ENCODE assay signal across 10 cellular contexts in the genomic region with DNA sequence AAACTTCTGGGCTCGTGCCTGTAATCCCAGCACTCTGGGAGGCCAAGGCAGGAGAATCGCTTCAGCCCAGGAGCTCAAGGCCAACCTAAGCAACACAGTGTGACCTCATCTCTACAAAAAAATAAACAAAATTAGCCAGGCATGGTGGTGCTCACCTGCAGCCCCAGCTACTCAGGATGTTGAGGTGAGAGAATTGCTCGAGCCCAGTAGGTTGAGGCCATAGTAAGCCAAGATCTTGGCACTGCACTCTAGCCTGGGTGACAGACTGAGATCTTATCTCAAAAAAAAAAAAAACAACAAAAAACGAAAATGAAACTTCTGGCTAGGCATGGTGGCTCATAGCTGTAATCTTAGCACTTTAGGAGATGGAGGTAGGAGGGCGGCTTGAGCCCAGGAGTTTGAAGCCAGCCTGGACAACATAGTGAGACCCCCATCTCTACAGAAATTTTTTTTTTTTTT. TPM values are rescaled to one million over a fixed set of nuclear protein-coding genes. Genes with fewer than 3 reads are reported as not detected.
DNase-seq lines count a peak whose midpoint lies in the region; ATAC-seq and TF ChIP-seq lines count a peak whose summit lies in the region.
"Had no signal": no experiment of that assay in that cellular context is flagged by ENCODE, and none has a peak within 500 bp of the region (broad histone marks: within the 10 kb centered on the region; RNA-seq: fewer than 3 reads in every experiment).

No MANE protein-coding gene starts in this region.

- in situ Hi-C loops in GM23248 (cut with MboI) = no loop called here

- no peaks in the 10 kb centered on the region for H3K9me3 ChIP-seq in CD8-positive, alpha-beta T cell (ENCODE audit: low read length)
- no peaks in the 10 kb centered on the region for H3K9me3 ChIP-seq in GM23248 (ENCODE audit: low read depth)
- H3K9me3 ChIP-seq: colonic mucosa had no signal

- peak overlapping the region; percentile 39 for H3K27ac ChIP-seq in CD8-positive, alpha-beta T cell (ENCODE audit: low read depth, low read length)
- H3K27ac ChIP-seq in GM23248 = no peak overlapping the region
- H3K27ac ChIP-seq in dorsolateral prefrontal cortex = no peak overlapping the region
- H3K27ac ChIP-seq: BLaER1, colonic mucosa had no signal

- H3K9me2 ChIP-seq in GM23248 (ENCODE audit: insufficient read depth) = no peaks in the 10 kb centered on the region

- no peaks in the 10 kb centered on the region for H3K27me3 ChIP-seq in CD8-positive, alpha-beta T cell (ENCODE audit: insufficient read depth, low read length)
- H3K27me3 ChIP-seq in GM23248 (replicated peaks; ENCODE audit: insufficient read depth) (no peaks in the 10 kb centered on the region), dorsolateral prefrontal cortex (no peaks in the 10 kb centered on the region)
- H3K27me3 ChIP-seq: BLaER1, colonic mucosa had no signal

- peaks cover 20% of the 10 kb centered on the region for H3K36me3 Mint-ChIP-seq in CD8-positive, alpha-beta T cell
- peaks cover 30% of the 10 kb centered on the region for H3K36me3 Mint-ChIP-seq in activated CD4-positive, alpha-beta T cell treated with anti-CD3 and anti-CD28 coated beads, Interleukin-2, amount 10 ng/mL, durations not matched to agents 7 days and 5 days (ENCODE audit: low read depth)

- H4K20me1 ChIP-seq in GM23248 (ENCODE audit: insufficient read depth) = no peaks in the 10 kb centered on the region

- no peak overlapping the region for H2AFZ ChIP-seq in GM23248

- peak overlapping the region; percentile 54 for H3K4me3 Mint-ChIP-seq in CD8-positive, alpha-beta T cell
- H3K4me3 Mint-ChIP-seq in activated CD4-positive, alpha-beta T cell treated with anti-CD3 and anti-CD28 coated beads, Interleukin-2, amount 10 ng/mL, durations not matched to agents 7 days and 5 days = peak overlapping the region; percentile 22

- POLR2A ChIA-PET in CD8-positive, alpha-beta T cell (lab: Charles Lee) = interaction anchor here (0.6 to 1.3 kb wide), 5 partner anchors 41 to 186 kb away, joined by 3 to 4 read pairs (median 3); no protein-coding TSS in a partner anchor
- POLR2A ChIA-PET in activated CD4-positive, alpha-beta T cell treated with anti-CD3 and anti-CD28 coated beads, Interleukin-2, amount 10 ng/mL, durations not matched to agents 7 days and 5 days (lab: Charles Lee) = interaction anchor here (0.6 to 0.7 kb wide), 2 partner anchors 37 to 1736 kb away, joined by 3 read pairs; no protein-coding TSS in a partner anchor

- no peak overlapping the region for H3K4me3 ChIP-seq in CD8-positive, alpha-beta T cell (ENCODE audit: low read depth, low read length)
- H3K4me3 ChIP-seq in GM23248 (no peak overlapping the region), dorsolateral prefrontal cortex (no peak overlapping the region)
- H3K4me3 ChIP-seq: BLaER1, colonic mucosa had no signal

- 0 out of 2 replicates have a peak, but pooled peaks cover 2% of the 10 kb centered on the region for H3F3A ChIP-seq in GM23248 (ENCODE audit: insufficient read depth)

- peak overlapping the region; percentile 92 for H3K27ac Mint-ChIP-seq in CD8-positive, alpha-beta T cell
- H3K27ac Mint-ChIP-seq in activated CD4-positive, alpha-beta T cell treated with anti-CD3 and anti-CD28 coated beads, Interleukin-2, amount 10 ng/mL, durations not matched to agents 7 days and 5 days = peak overlapping the region; percentile 91

- no peak for TF ChIP-seq POLR2A in erythroblast (IDR thresholded peaks at IDR 0.05; ENCODE audit: low read length)

- CTCF ChIA-PET in CD8-positive, alpha-beta T cell (lab: Charles Lee) = interaction anchor here (1.2 to 1.5 kb wide), 2 partner anchors 11 to 135 kb away, joined by 4 to 12 read pairs; no protein-coding TSS in a partner anchor
- CTCF ChIA-PET in activated CD4-positive, alpha-beta T cell treated with anti-CD3 and anti-CD28 coated beads, Interleukin-2, amount 10 ng/mL, durations not matched to agents 7 days and 5 days (lab: Charles Lee) = interaction anchor here (0.5 to 3.4 kb wide), 7 partner anchors 11 to 152 kb away, joined by 3 to 20 read pairs (median 4); no protein-coding TSS in a partner anchor

- no peak overlapping the region for H3K9ac ChIP-seq in GM23248
- H3K9ac ChIP-seq: BLaER1 had no signal

- H3K4me1 Mint-ChIP-seq in CD8-positive, alpha-beta T cell (ENCODE audit: low read depth) = peaks cover 29% of the 10 kb centered on the region
- peaks cover 49% of the 10 kb centered on the region for H3K4me1 Mint-ChIP-seq in activated CD4-positive, alpha-beta T cell treated with anti-CD3 and anti-CD28 coated beads, Interleukin-2, amount 10 ng/mL, durations not matched to agents 7 days and 5 days

- DNase-seq in CD8-positive, alpha-beta T cell = peak; percentile 29 to 78 (median 42)
- peak; percentile 80 for DNase-seq in activated CD4-positive, alpha-beta T cell treated with anti-CD3 and anti-CD28 coated beads, Interleukin-2, amount 10 ng/mL, durations not matched to agents 7 days and 5 days
- DNase-seq in erythroblast (lab: John Stamatoyannopoulos, UW) = peak; percentile 78 to 79
- DNase-seq in GM23248 = no peak
- DNase-seq in NCI-H748 (lab: John Stamatoyannopoulos, UW; ENCODE audit: unreplicated experiment) = no peak
- no peak for DNase-seq in NCI-H526 (lab: John Stamatoyannopoulos, UW)
- DNase-seq in dorsolateral prefrontal cortex = no peak
- DNase-seq: colonic mucosa had no signal

- peaks cover 11% of the 10 kb centered on the region for H3K4me1 ChIP-seq in CD8-positive, alpha-beta T cell (ENCODE audit: insufficient read depth, low read length)
- H3K4me1 ChIP-seq in GM23248 (ENCODE audit: insufficient read depth) = no peaks in the 10 kb centered on the region
- H3K4me1 ChIP-seq: BLaER1, colonic mucosa had no signal

- H3K79me2 ChIP-seq in GM23248 (ENCODE audit: insufficient read depth) = no peaks in the 10 kb centered on the region

- WGBS in GM23248 (ENCODE audit: low coverage in 1 of 2, low lambda C conversion rate in 2 of 2, missing lambda C conversion rate in 2 of 2), 2 experiments = 78 to 82% methylated on average over 5 of the region's 5 CpGs

- no peaks in the 10 kb centered on the region for H3K36me3 ChIP-seq in CD8-positive, alpha-beta T cell (ENCODE audit: insufficient read depth, low read length)
- no peaks in the 10 kb centered on the region for H3K36me3 ChIP-seq in GM23248 (ENCODE audit: low read depth)
- H3K36me3 ChIP-seq: colonic mucosa had no signal

- no peaks in the 10 kb centered on the region for H3K9me3 Mint-ChIP-seq in CD8-positive, alpha-beta T cell
- peaks cover 6% of the 10 kb centered on the region for H3K9me3 Mint-ChIP-seq in activated CD4-positive, alpha-beta T cell treated with anti-CD3 and anti-CD28 coated beads, Interleukin-2, amount 10 ng/mL, durations not matched to agents 7 days and 5 days

- intact Hi-C loops in CD8-positive, alpha-beta T cell (cut with DNase I, micrococcal nuclease) = loop anchor here (2.0 kb wide), 1 partner anchor 54 kb away; a partner anchor contains a TSS
- intact Hi-C loops in dorsolateral prefrontal cortex (cut with DNase I) = no loop called here

- ATAC-seq in CD8-positive, alpha-beta T cell = peak; percentile 97
- ATAC-seq in HG02885 (IDR thresholded peaks at IDR 0.05; ENCODE audit: poor library complexity, unreplicated experiment) = peak; percentile 50

- TF ChIP-seq CTCF in CD8-positive, alpha-beta T cell (IDR thresholded peaks at IDR 0.05) = no peak
- no peak for TF ChIP-seq CTCF in dorsolateral prefrontal cortex (IDR thresholded peaks at IDR 0.05 in 54 of 56, conservative IDR thresholded peaks at IDR 0.05 in 2 of 56; ENCODE audit: low read depth in 1 of 56, partially characterized antibody in 56 of 56)

- H3K27me3 Mint-ChIP-seq in CD8-positive, alpha-beta T cell (ENCODE audit: low read depth) = no peaks in the 10 kb centered on the region
- H3K27me3 Mint-ChIP-seq in activated CD4-positive, alpha-beta T cell treated with anti-CD3 and anti-CD28 coated beads, Interleukin-2, amount 10 ng/mL, durations not matched to agents 7 days and 5 days = no peaks in the 10 kb centered on the region

- no peak overlapping the region for H3K4me2 ChIP-seq in GM23248 (ENCODE audit: unreplicated experiment)
- H3K4me2 ChIP-seq: BLaER1 had no signal

RNA-seq across cellular contexts. Expression of a gene that starts 53.7 kb away (rescaled TPM):
- total RNA-seq in CD8-positive, alpha-beta T cell = 10 to 100 TPM; 14.7 to 15.0 TPM
- total RNA-seq in activated CD4-positive, alpha-beta T cell treated with anti-CD3 and anti-CD28 coated beads, Interleukin-2, amount 10 ng/mL, durations not matched to agents 7 days and 5 days = 10 to 100 TPM; 15.5 to 16.7 TPM
- total RNA-seq in GM23248 (2014; rRNA removed; shearing (Covaris generic)) = 4.8 TPM in 2 replicates
- polyA plus RNA-seq in GM23248 (2016; fragmentation: Nextera tagmentation; extraction: Ambion mirVana) = 6.4 and 7.2 TPM in 2 replicates
- 100 to 1,000 TPM in 1 of 120 experiments, 10 to 100 TPM in 119; 36.8 to 102 (median 70.6) TPM for total RNA-seq in dorsolateral prefrontal cortex

Comparison
In these comparisons a context has a peak if more than half of its experiments do, and no peak if none do; other contexts are left out.
1. DNase-seq: peak in CD8-positive, alpha-beta T cell (7 of 7), activated CD4-positive, alpha-beta T cell treated with anti-CD3 and anti-CD28 coated beads, Interleukin-2, amount 10 ng/mL, durations not matched to agents 7 days and 5 days (single experiment) and erythroblast (2 of 2); none in GM23248 (single experiment), NCI-H748 (single experiment), NCI-H526 (0 of 2) and dorsolateral prefrontal cortex (0 of 10).
2. intact Hi-C loops: an anchor here in CD8-positive, alpha-beta T cell (2.0 kb wide); none called in dorsolateral prefrontal cortex.